Comparison of ENCODE assay signal across 12 cellular contexts in the genomic region with DNA sequence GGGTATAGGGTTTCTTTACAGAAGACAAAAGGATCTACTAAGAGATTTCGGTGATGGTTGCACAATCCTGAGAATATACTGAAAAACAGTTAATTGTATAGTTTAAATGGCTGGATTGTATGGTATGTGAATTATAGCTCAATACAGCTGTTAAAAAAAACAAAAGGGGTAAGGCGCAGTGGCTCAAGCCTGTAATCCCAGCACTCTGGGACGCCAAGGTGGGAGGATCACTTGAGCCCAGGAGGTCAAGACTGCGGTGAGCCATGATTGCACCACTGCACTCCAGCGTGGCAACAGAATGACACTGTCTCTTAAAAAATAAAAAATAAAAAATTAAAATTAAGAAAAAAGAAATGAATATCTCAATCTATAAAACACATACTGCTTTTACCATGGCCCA. TPM values are rescaled to one million over a fixed set of nuclear protein-coding genes. Genes with fewer than 3 reads are reported as not detected.
DNase-seq lines count a peak whose midpoint lies in the region; ATAC-seq and TF ChIP-seq lines count a peak whose summit lies in the region.
"Had no signal": no experiment of that assay in that cellular context is flagged by ENCODE, and none has a peak within 500 bp of the region (broad histone marks: within the 10 kb centered on the region; RNA-seq: fewer than 3 reads in every experiment).

No MANE protein-coding gene starts in this region.

- H3K4me1 ChIP-seq in left lung: peaks cover 11 to 53% of the 10 kb centered on the region in 2 donors
- H3K4me1 ChIP-seq in thoracic aorta (ENCODE audit: control insufficient read depth in 1 of 2, low read depth in 2 of 2): peaks cover 31 to 61% of the 10 kb centered on the region in 2 donors

- peak overlapping the region; percentile 95 for H3K27ac Mint-ChIP-seq in activated T-cell treated with anti-CD3 and anti-CD28 coated beads, Interleukin-2, amount 50 U/mL, for 24 hours
- peak overlapping the region; percentile 84 for H3K27ac Mint-ChIP-seq in activated T-helper 2 cell treated with anti-CD3 and anti-CD28 coated beads, Interferon-gamma antibody, Interleukin-2, Interleukin-4, amounts not matched to agents 10 μg/mL and 5 μg/mL and 100 μg/mL, durations not matched to agents 14 hours and 24 hours and 36 hours

- no peaks in the 10 kb centered on the region for H3K27me3 Mint-ChIP-seq in activated T-cell treated with anti-CD3 and anti-CD28 coated beads, Interleukin-2, amount 50 U/mL, for 24 hours
- no peaks in the 10 kb centered on the region for H3K27me3 Mint-ChIP-seq in activated T-cell treated with anti-CD3 and anti-CD28 coated beads, Interleukin-2, amount 50 U/mL, for 4 hours (ENCODE audit: low read depth)
- no peaks in the 10 kb centered on the region for H3K27me3 Mint-ChIP-seq in activated T-helper 2 cell treated with anti-CD3 and anti-CD28 coated beads, Interferon-gamma antibody, Interleukin-2, Interleukin-4, amounts not matched to agents 10 μg/mL and 5 μg/mL and 100 μg/mL, durations not matched to agents 14 hours and 24 hours and 36 hours (ENCODE audit: low read depth)

- ATAC-seq in activated T-cell treated with anti-CD3 and anti-CD28 coated beads, Interleukin-2, amount 50 U/mL, for 4 hours: no peak
- ATAC-seq in left lung (peak; percentile 53), thoracic aorta (ENCODE audit: insufficient number of reproducible peaks, low FRiP score, low read depth) (no peak)

- H3K27ac ChIP-seq in left lung: peak overlapping the region; percentile 71 to 83
- peak overlapping the region; percentile 62 to 89 for H3K27ac ChIP-seq in thoracic aorta

- peaks cover 2% of the 10 kb centered on the region for H3K9me3 Mint-ChIP-seq in activated T-cell treated with anti-CD3 and anti-CD28 coated beads, Interleukin-2, amount 50 U/mL, for 24 hours
- no peaks in the 10 kb centered on the region for H3K9me3 Mint-ChIP-seq in activated T-cell treated with anti-CD3 and anti-CD28 coated beads, Interleukin-2, amount 50 U/mL, for 4 hours
- no peaks in the 10 kb centered on the region for H3K9me3 Mint-ChIP-seq in activated T-helper 2 cell treated with anti-CD3 and anti-CD28 coated beads, Interferon-gamma antibody, Interleukin-2, Interleukin-4, amounts not matched to agents 10 μg/mL and 5 μg/mL and 100 μg/mL, durations not matched to agents 14 hours and 24 hours and 36 hours
- H3K9me3 Mint-ChIP-seq: HFFc6 had no signal

- intact Hi-C loops in activated T-helper 2 cell treated with anti-CD3 and anti-CD28 coated beads, Interferon-gamma antibody, Interleukin-2, Interleukin-4, amounts not matched to agents 10 μg/mL and 5 μg/mL and 100 μg/mL, durations not matched to agents 14 hours and 24 hours and 36 hours (cut with micrococcal nuclease): loop anchor here (2.0 kb wide), 1 partner anchor 14 kb away; no protein-coding TSS in a partner anchor
- intact Hi-C loops in left lung (cut with DNase I): no loop called here

- H3K36me3 ChIP-seq in left lung: peaks cover 0 to 7% of the 10 kb centered on the region in 2 donors
- H3K36me3 ChIP-seq in thoracic aorta: peaks cover 5% of the 10 kb centered on the region

- DNase-seq in activated T-cell treated with anti-CD3 and anti-CD28 coated beads, Interleukin-2, amount 50 U/mL, for 24 hours: no peak
- DNase-seq in activated T-cell treated with anti-CD3 and anti-CD28 coated beads, Interleukin-2, amount 50 U/mL, for 4 hours: no peak
- no peak for DNase-seq in activated T-helper 2 cell treated with anti-CD3 and anti-CD28 coated beads, Interferon-gamma antibody, Interleukin-2, Interleukin-4, amounts not matched to agents 10 μg/mL and 5 μg/mL and 100 μg/mL, durations not matched to agents 14 hours and 24 hours and 36 hours (ENCODE audit: low spot score)
- DNase-seq in left lung: no peak
- no peak for DNase-seq in thoracic aorta (ENCODE audit: low spot score)
- no peak for DNase-seq in stimulated activated CD4-positive, alpha-beta T cell treated with anti-CD3 and anti-CD28 coated beads, Interleukin-4, amount 100 ng/mL, for 1 hour
- DNase-seq in stimulated activated CD4-positive, alpha-beta T cell treated with anti-CD3 and anti-CD28 coated beads, Interleukin-2, amount 100 ng/mL, for 48 hours: no peak
- no peak for DNase-seq in NCI-H510A (lab: John Stamatoyannopoulos, UW)
- DNase-seq: HFFc6, hippocampal formation, NCI-H1694 treated with DMSO at 0.1 percent for 48 hours, SW 1271 had no signal

- peak overlapping the region; percentile 15 for H3K4me3 Mint-ChIP-seq in activated T-cell treated with anti-CD3 and anti-CD28 coated beads, Interleukin-2, amount 50 U/mL, for 24 hours
- H3K4me3 Mint-ChIP-seq in activated T-cell treated with anti-CD3 and anti-CD28 coated beads, Interleukin-2, amount 50 U/mL, for 4 hours: no peak overlapping the region
- H3K4me3 Mint-ChIP-seq in activated T-helper 2 cell treated with anti-CD3 and anti-CD28 coated beads, Interferon-gamma antibody, Interleukin-2, Interleukin-4, amounts not matched to agents 10 μg/mL and 5 μg/mL and 100 μg/mL, durations not matched to agents 14 hours and 24 hours and 36 hours (ENCODE audit: low read depth): no peak overlapping the region
- H3K4me3 Mint-ChIP-seq: HFFc6 had no signal

- H3K9me3 ChIP-seq in left lung: no peaks in the 10 kb centered on the region
- no peaks in the 10 kb centered on the region for H3K9me3 ChIP-seq in thoracic aorta

- H3K27me3 ChIP-seq in left lung: no peaks in the 10 kb centered on the region
- no peaks in the 10 kb centered on the region for H3K27me3 ChIP-seq in thoracic aorta (replicated peaks; ENCODE audit: insufficient read depth)

- H3K36me3 Mint-ChIP-seq in activated T-cell treated with anti-CD3 and anti-CD28 coated beads, Interleukin-2, amount 50 U/mL, for 24 hours (ENCODE audit: low read depth): peaks cover 47% of the 10 kb centered on the region
- peaks cover 31% of the 10 kb centered on the region for H3K36me3 Mint-ChIP-seq in activated T-cell treated with anti-CD3 and anti-CD28 coated beads, Interleukin-2, amount 50 U/mL, for 4 hours (ENCODE audit: insufficient read depth)
- H3K36me3 Mint-ChIP-seq in activated T-helper 2 cell treated with anti-CD3 and anti-CD28 coated beads, Interferon-gamma antibody, Interleukin-2, Interleukin-4, amounts not matched to agents 10 μg/mL and 5 μg/mL and 100 μg/mL, durations not matched to agents 14 hours and 24 hours and 36 hours (ENCODE audit: low read depth): peaks cover 75% of the 10 kb centered on the region

- no peak for TF ChIP-seq CTCF in left lung (IDR thresholded peaks at IDR 0.05)
- TF ChIP-seq CTCF in thoracic aorta (IDR thresholded peaks at IDR 0.05): no peak

- H3K4me3 ChIP-seq in left lung (no peak overlapping the region), thoracic aorta (no peak overlapping the region)

- peaks cover 87% of the 10 kb centered on the region for H3K4me1 Mint-ChIP-seq in activated T-cell treated with anti-CD3 and anti-CD28 coated beads, Interleukin-2, amount 50 U/mL, for 24 hours (ENCODE audit: low read depth)
- peaks cover 75% of the 10 kb centered on the region for H3K4me1 Mint-ChIP-seq in activated T-cell treated with anti-CD3 and anti-CD28 coated beads, Interleukin-2, amount 50 U/mL, for 4 hours (ENCODE audit: low read depth)
- H3K4me1 Mint-ChIP-seq in activated T-helper 2 cell treated with anti-CD3 and anti-CD28 coated beads, Interferon-gamma antibody, Interleukin-2, Interleukin-4, amounts not matched to agents 10 μg/mL and 5 μg/mL and 100 μg/mL, durations not matched to agents 14 hours and 24 hours and 36 hours (ENCODE audit: low read depth): peaks cover 61% of the 10 kb centered on the region

RNA-seq across cellular contexts. Expression of a gene that starts 18.5 kb away (rescaled TPM):
- 10 to 100 TPM; 48.7 to 59.7 (median 57.1) TPM for total RNA-seq in activated T-cell treated with anti-CD3 and anti-CD28 coated beads, Interleukin-2, amount 50 U/mL, for 4 hours
- total RNA-seq in activated T-helper 2 cell treated with anti-CD3 and anti-CD28 coated beads, Interferon-gamma antibody, Interleukin-2, Interleukin-4, amounts not matched to agents 10 μg/mL and 5 μg/mL and 100 μg/mL, durations not matched to agents 14 hours and 24 hours and 36 hours: 62.4 and 64.2 TPM in 2 replicates
- 10 to 100 TPM; 69.7 to 75.7 TPM for total RNA-seq in left lung
- 100 to 1,000 TPM; 196 to 218 TPM for total RNA-seq in thoracic aorta

RNA-seq across cellular contexts. Expression of a gene that starts 45.5 kb away (rescaled TPM):
- total RNA-seq in activated T-cell treated with anti-CD3 and anti-CD28 coated beads, Interleukin-2, amount 50 U/mL, for 4 hours: 1 to 10 TPM; 6.2 to 7.6 (median 6.3) TPM
- 13.6 and 14.9 TPM in 2 replicates for total RNA-seq in activated T-helper 2 cell treated with anti-CD3 and anti-CD28 coated beads, Interferon-gamma antibody, Interleukin-2, Interleukin-4, amounts not matched to agents 10 μg/mL and 5 μg/mL and 100 μg/mL, durations not matched to agents 14 hours and 24 hours and 36 hours
- total RNA-seq in left lung: 10 to 100 TPM; 10.8 to 17.3 TPM
- total RNA-seq in thoracic aorta: 10 to 100 TPM; 17.1 to 34.0 TPM
